In genomic region chr14:103626150-103626850, GRCh38 we compare ENCODE assay signal across 12 cellular contexts. TPM values are rescaled to one million over a fixed set of nuclear protein-coding genes. Genes with fewer than 3 reads are reported as not detected.
A peak's percentile ranks its signal among the peaks of the same experiment; 100 is the strongest.
DNase-seq lines count a peak whose midpoint lies in the region; ATAC-seq and TF ChIP-seq lines count a peak whose summit lies in the region.
"Had no signal": no experiment of that assay in that cellular context is flagged by ENCODE, and none has a peak within 500 bp of the region (broad histone marks: within the 10 kb centered on the region; RNA-seq: fewer than 3 reads in every experiment).

No MANE protein-coding gene starts in this region.

- H3K4me1 ChIP-seq in BLaER1 treated with 17β-estradiol and CSF1 and Interleukin-3, amounts not matched to agents 10 nM and 100 nM: peaks cover 53 to 71% (median 64%) of the 10 kb centered on the region in 10 experiments
- peaks cover 43% of the 10 kb centered on the region for H3K4me1 ChIP-seq in OCI-LY3 (ENCODE audit: low read length)
- H3K4me1 ChIP-seq in lower lobe of right lung: peaks cover 57% of the 10 kb centered on the region
- H3K4me1 ChIP-seq in esophagus muscularis mucosa: peaks cover 46 to 50% (median 48%) of the 10 kb centered on the region in 4 donors

- TF ChIP-seq POLR2A in esophagus muscularis mucosa (IDR thresholded peaks at IDR 0.05; ENCODE audit: low read depth): no peak

- TF ChIP-seq CTCF in OCI-LY3 (IDR thresholded peaks at IDR 0.05; ENCODE audit: low read depth, low read length) (no peak), lower lobe of right lung (IDR thresholded peaks at IDR 0.05) (no peak), esophagus muscularis mucosa (IDR thresholded peaks at IDR 0.05) (no peak), WERI-Rb-1 (IDR thresholded peaks at IDR 0.05; ENCODE audit: low read depth, low read length) (no peak)

- peaks cover 22% of the 10 kb centered on the region for H3K79me2 ChIP-seq in OCI-LY3 (ENCODE audit: low read length)

- DNase-seq in ELF-1 (ENCODE audit: low read depth, low spot score) (peak; percentile 18), lower lobe of right lung (no peak), D341Med (ENCODE audit: low spot score) (no peak), esophagus muscularis mucosa (ENCODE audit: extremely low spot score) (no peak), WERI-Rb-1 (no peak)
- DNase-seq: amygdala, NCI-H2171 had no signal

- H3K27me3 ChIP-seq in BLaER1 treated with 17β-estradiol and CSF1 and Interleukin-3, amounts not matched to agents 10 nM and 100 nM: no peaks in the 10 kb centered on the region
- no peaks in the 10 kb centered on the region for H3K27me3 ChIP-seq in OCI-LY3 (ENCODE audit: low read depth, low read length)
- no peaks in the 10 kb centered on the region for H3K27me3 ChIP-seq in lower lobe of right lung (ENCODE audit: low read depth)
- H3K27me3 ChIP-seq in esophagus muscularis mucosa: no peaks in the 10 kb centered on the region
- no peaks in the 10 kb centered on the region for H3K27me3 ChIP-seq in WERI-Rb-1 (ENCODE audit: insufficient read depth, low read depth, severe bottlenecking)
- H3K27me3 ChIP-seq: hepatocyte had no signal

- ATAC-seq in lower lobe of right lung (no peak), HG03432 (IDR thresholded peaks at IDR 0.05; ENCODE audit: unreplicated experiment) (no peak)

- peak overlapping the region in 2 of 11 experiments; percentile 4 to 65; a peak in 1 of 22 replicates for H3K27ac ChIP-seq in BLaER1 treated with 17β-estradiol and CSF1 and Interleukin-3, amounts not matched to agents 10 nM and 100 nM
- H3K27ac ChIP-seq in OCI-LY3 (ENCODE audit: low read length) (0 out of 2 replicates have a peak overlapping the region, but pooled peaks have one; percentile 28), lower lobe of right lung (peak overlapping the region; percentile 79), esophagus muscularis mucosa (replicated peaks in 1 of 4) (peak overlapping the region in 2 of 4 donors; percentile 20 to 98), WERI-Rb-1 (no peak overlapping the region)
- H3K27ac ChIP-seq: hepatocyte, SK-N-MC had no signal

- H3K9me3 ChIP-seq in BLaER1 treated with 17β-estradiol and CSF1 and Interleukin-3, amounts not matched to agents 10 nM and 100 nM (replicated peaks in 1 of 11): no peaks in the 10 kb centered on the region
- H3K9me3 ChIP-seq in OCI-LY3 (ENCODE audit: insufficient read depth, low read length) (no peaks in the 10 kb centered on the region), lower lobe of right lung (no peaks in the 10 kb centered on the region), esophagus muscularis mucosa (no peaks in the 10 kb centered on the region), WERI-Rb-1 (ENCODE audit: severe bottlenecking) (peaks cover 2% of the 10 kb centered on the region)

- H3K9ac ChIP-seq in BLaER1 treated with 17β-estradiol and CSF1 and Interleukin-3, amounts not matched to agents 10 nM and 100 nM: 0 out of 22 replicates have a peak overlapping the region, but pooled peaks of 1 of the 11 experiments have one; percentile 23
- H3K9ac ChIP-seq in OCI-LY3 (ENCODE audit: low read length): no peak overlapping the region

- H4K20me1 ChIP-seq in BLaER1 treated with 17β-estradiol and CSF1 and Interleukin-3, amounts not matched to agents 10 nM and 100 nM: peaks cover 16 to 35% (median 18%) of the 10 kb centered on the region in 11 experiments
- peaks cover 11% of the 10 kb centered on the region for H4K20me1 ChIP-seq in OCI-LY3 (ENCODE audit: insufficient read depth, low read length)

- peak overlapping the region in 1 of 10 experiments; percentile 11; a peak in 1 of 20 replicates for H3K4me3 ChIP-seq in BLaER1 treated with 17β-estradiol and CSF1 and Interleukin-3, amounts not matched to agents 10 nM and 100 nM
- H3K4me3 ChIP-seq in OCI-LY3 (ENCODE audit: low read length): no peak overlapping the region
- no peak overlapping the region for H3K4me3 ChIP-seq in lower lobe of right lung
- H3K4me3 ChIP-seq in esophagus muscularis mucosa: no peak overlapping the region
- no peak overlapping the region for H3K4me3 ChIP-seq in WERI-Rb-1 (ENCODE audit: low read depth, low read length)
- H3K4me3 ChIP-seq: hepatocyte, SK-N-MC had no signal

- 77% methylated on average over 4 of the region's 4 CpGs for WGBS in esophagus muscularis mucosa

- H3K4me2 ChIP-seq in BLaER1 treated with 17β-estradiol and CSF1 and Interleukin-3, amounts not matched to agents 10 nM and 100 nM: peak overlapping the region in 9 of 11 experiments; percentile 87 to 99 (median 93); a peak in 19 of 22 replicates
- H3K4me2 ChIP-seq in OCI-LY3 (ENCODE audit: low read length): peak overlapping the region; percentile 85; the same call in 1 of the 2 replicates
- H3K4me2 ChIP-seq: hepatocyte had no signal

- TF ChIP-seq EP300 in esophagus muscularis mucosa (IDR thresholded peaks at IDR 0.05): no peak

- peaks cover 0 to 9% (median 3%) of the 10 kb centered on the region in 11 experiments; a peak in 8 of 22 replicates for H3K36me3 ChIP-seq in BLaER1 treated with 17β-estradiol and CSF1 and Interleukin-3, amounts not matched to agents 10 nM and 100 nM
- H3K36me3 ChIP-seq in OCI-LY3 (replicated peaks; ENCODE audit: low read depth, low read length) (no peaks in the 10 kb centered on the region), lower lobe of right lung (peaks cover under 1% of the 10 kb centered on the region), esophagus muscularis mucosa (no peaks in the 10 kb centered on the region), WERI-Rb-1 (0 out of 2 replicates have a peak, but pooled peaks cover 3% of the 10 kb centered on the region)

- intact Hi-C loops in lower lobe of right lung (cut with DNase I): no loop called here
- intact Hi-C loops in esophagus muscularis mucosa (cut with DNase I): loop anchor here (5.0 kb wide), 1 partner anchor 49 kb away; no protein-coding TSS in a partner anchor

- no peak overlapping the region for H2AFZ ChIP-seq in OCI-LY3 (ENCODE audit: low read depth, low read length)
- H2AFZ ChIP-seq: hepatocyte had no signal

RNA-seq across cellular contexts. Expression of gene KLC1, which starts 2.7 kb away (rescaled TPM):
- total RNA-seq in lower lobe of right lung: 171 TPM
- total RNA-seq in esophagus muscularis mucosa: 100 to 1,000 TPM; 285 to 343 (median 312) TPM
